16 cellular contexts compared by ENCODE assay signal in the genomic region with DNA sequence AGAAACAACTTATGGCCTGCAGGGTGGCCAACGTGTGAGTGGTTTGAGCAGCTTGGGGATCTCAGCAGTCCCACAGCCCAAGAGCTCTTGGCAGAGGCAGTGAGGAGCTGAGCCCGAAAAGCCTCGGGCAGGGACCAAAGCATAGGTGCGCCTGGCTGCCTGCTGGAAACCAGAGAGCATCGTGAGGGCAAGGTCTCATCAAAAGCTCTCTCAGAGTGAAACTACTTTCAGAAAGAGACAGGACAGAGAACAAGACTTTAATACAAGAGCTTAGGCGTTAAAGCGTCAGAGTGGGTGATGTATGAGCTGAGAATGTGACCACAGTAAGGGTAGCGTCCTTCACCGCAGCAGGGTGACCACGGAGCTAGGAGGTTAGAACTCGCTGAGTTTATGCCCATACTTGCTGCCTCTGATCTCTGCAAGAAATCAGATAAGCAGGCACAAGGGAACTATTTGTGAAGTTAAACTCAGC. TPM values are rescaled to one million over a fixed set of nuclear protein-coding genes. Genes with fewer than 3 reads are reported as not detected.
DNase-seq lines count a peak whose midpoint lies in the region; ATAC-seq and TF ChIP-seq lines count a peak whose summit lies in the region.
"Had no signal": no experiment of that assay in that cellular context is flagged by ENCODE, and none has a peak within 500 bp of the region (broad histone marks: within the 10 kb centered on the region; RNA-seq: fewer than 3 reads in every experiment).

No MANE protein-coding gene starts in this region.

- H3K4me3 ChIP-seq in ACC112 (ENCODE audit: low read depth, low read length) = no peak overlapping the region
- no peak overlapping the region for H3K4me3 ChIP-seq in CD8-positive, alpha-beta T cell (ENCODE audit: low read depth, low read length)
- H3K4me3 ChIP-seq: BLaER1, psoas muscle, testis had no signal

- H3K9me3 ChIP-seq in CD8-positive, alpha-beta T cell (ENCODE audit: low read length) = no peaks in the 10 kb centered on the region
- H3K9me3 ChIP-seq: BLaER1, psoas muscle, testis had no signal

- no peak overlapping the region for H3K27ac Mint-ChIP-seq in CD8-positive, alpha-beta T cell
- peak overlapping the region; percentile 73 to 86 for H3K27ac Mint-ChIP-seq in natural killer cell
- H3K27ac Mint-ChIP-seq: activated B cell treated with CpG ODN at 0.5 μM for 24 hours; activated T-cell treated with anti-CD3 and anti-CD28 coated beads, Interleukin-2, amount 50 U/mL, for 24 hours had no signal

- H3K79me2 ChIP-seq in ACC112 (ENCODE audit: control insufficient read depth, insufficient read depth, low read length, unreplicated experiment) = peaks cover 7% of the 10 kb centered on the region

- no peak for TF ChIP-seq CTCF in CD8-positive, alpha-beta T cell (IDR thresholded peaks at IDR 0.05)
- TF ChIP-seq CTCF in natural killer cell (IDR thresholded peaks at IDR 0.05) = no peak

- ATAC-seq in CD8-positive, alpha-beta T cell = peak; percentile 52
- peak; percentile 86 to 96 (median 87) for ATAC-seq in natural killer cell
- no peak for ATAC-seq in SK-N-SH treated with all-trans-retinoic acid at 6 μM for 48 hours
- ATAC-seq in HG02852 (IDR thresholded peaks at IDR 0.05; ENCODE audit: unreplicated experiment) = no peak
- ATAC-seq: left lobe of liver, psoas muscle had no signal

- no peaks in the 10 kb centered on the region for H3K27me3 ChIP-seq in ACC112 (ENCODE audit: insufficient read depth, low read length)
- no peaks in the 10 kb centered on the region for H3K27me3 ChIP-seq in CD8-positive, alpha-beta T cell (ENCODE audit: insufficient read depth, low read length)
- H3K27me3 ChIP-seq: BLaER1, testis had no signal

- no peaks in the 10 kb centered on the region for H3K4me1 Mint-ChIP-seq in CD8-positive, alpha-beta T cell (ENCODE audit: low read depth)
- H3K4me1 Mint-ChIP-seq in natural killer cell = peaks cover 14% of the 10 kb centered on the region in 2 donors
- H3K4me1 Mint-ChIP-seq: activated B cell treated with CpG ODN at 0.5 μM for 24 hours had no signal

- peak overlapping the region; percentile 67; the same call in 1 of the 2 replicates for H3K27ac ChIP-seq in ACC112 (ENCODE audit: low read depth, low read length)
- H3K27ac ChIP-seq in CD8-positive, alpha-beta T cell (ENCODE audit: low read depth, low read length) = no peak overlapping the region
- H3K27ac ChIP-seq: BLaER1, psoas muscle had no signal

- DNase-seq in CD8-positive, alpha-beta T cell = no peak
- DNase-seq in amniotic epithelial cell (ENCODE audit: low read depth) = peak; percentile 47
- DNase-seq in natural killer cell = peak; percentile 69
- no peak for DNase-seq in anterior cingulate cortex (lab: John Stamatoyannopoulos, UW)
- DNase-seq in SKM-1 treated with dmso at 0.1 percent for 144 hours (lab: John Stamatoyannopoulos, UW; ENCODE audit: unreplicated experiment) = no peak
- DNase-seq: activated B cell treated with CpG ODN at 0.5 μM for 24 hours; activated T-cell treated with anti-CD3 and anti-CD28 coated beads, Interleukin-2, amount 50 U/mL, for 24 hours; hippocampal formation; NCI-H1092; psoas muscle; testis had no signal

- H3K27me3 Mint-ChIP-seq in CD8-positive, alpha-beta T cell (ENCODE audit: low read depth) = no peaks in the 10 kb centered on the region
- H3K27me3 Mint-ChIP-seq in natural killer cell (ENCODE audit: low read depth in 2 of 2) = peaks cover 0 to under 1% of the 10 kb centered on the region in 2 donors
- H3K27me3 Mint-ChIP-seq: activated B cell treated with CpG ODN at 0.5 μM for 24 hours; activated T-cell treated with anti-CD3 and anti-CD28 coated beads, Interleukin-2, amount 50 U/mL, for 24 hours had no signal

- CTCF ChIA-PET in CD8-positive, alpha-beta T cell (lab: Charles Lee) = interaction anchor here (1.1 to 1.6 kb wide), 5 partner anchors 35 to 69 kb away, joined by 3 to 10 read pairs (median 4); no protein-coding TSS in a partner anchor

- H3K4me3 Mint-ChIP-seq in CD8-positive, alpha-beta T cell = no peak overlapping the region
- peak overlapping the region; percentile 84 for H3K4me3 Mint-ChIP-seq in natural killer cell
- H3K4me3 Mint-ChIP-seq: activated B cell treated with CpG ODN at 0.5 μM for 24 hours; activated T-cell treated with anti-CD3 and anti-CD28 coated beads, Interleukin-2, amount 50 U/mL, for 24 hours had no signal

- POLR2A ChIA-PET in CD8-positive, alpha-beta T cell (lab: Charles Lee) = interaction anchor here (0.6 to 1.6 kb wide), 2 partner anchors 33 to 534 kb away, joined by 3 to 4 read pairs; no protein-coding TSS in a partner anchor

- H3K4me1 ChIP-seq in ACC112 (ENCODE audit: control insufficient read depth, insufficient read depth, low read length, unreplicated experiment) = peaks cover 24% of the 10 kb centered on the region
- H3K4me1 ChIP-seq in CD8-positive, alpha-beta T cell (ENCODE audit: insufficient read depth, low read length) = no peaks in the 10 kb centered on the region
- H3K4me1 ChIP-seq: psoas muscle had no signal

- H3K36me3 Mint-ChIP-seq in CD8-positive, alpha-beta T cell = peaks cover 9% of the 10 kb centered on the region
- H3K36me3 Mint-ChIP-seq in natural killer cell = no peaks in the 10 kb centered on the region

- no peaks in the 10 kb centered on the region for H3K9me3 Mint-ChIP-seq in CD8-positive, alpha-beta T cell
- no peaks in the 10 kb centered on the region for H3K9me3 Mint-ChIP-seq in natural killer cell
- H3K9me3 Mint-ChIP-seq: activated B cell treated with CpG ODN at 0.5 μM for 24 hours; activated T-cell treated with anti-CD3 and anti-CD28 coated beads, Interleukin-2, amount 50 U/mL, for 24 hours had no signal

- no peak overlapping the region for H2AFZ ChIP-seq in ACC112 (ENCODE audit: low read length, unreplicated experiment)

- no peaks in the 10 kb centered on the region for H3K36me3 ChIP-seq in ACC112 (ENCODE audit: insufficient read depth, low read length)
- H3K36me3 ChIP-seq in CD8-positive, alpha-beta T cell (ENCODE audit: insufficient read depth, low read length) = peaks cover 2% of the 10 kb centered on the region

- intact Hi-C loops in CD8-positive, alpha-beta T cell (cut with DNase I, micrococcal nuclease) = no loop called here
- intact Hi-C loops in natural killer cell (cut with micrococcal nuclease) = loop anchor here (2.0 to 5.0 kb wide), 2 partner anchors 33 to 65 kb away; no protein-coding TSS in a partner anchor

TF ChIP-seq in SK-N-SH treated with all-trans-retinoic acid at 6 μM for 48 hours, 23 proteins besides CTCF, POLR2A, EP300 and RAD21 (continues in another document):
- TF ChIP-seq, protein P1, sequence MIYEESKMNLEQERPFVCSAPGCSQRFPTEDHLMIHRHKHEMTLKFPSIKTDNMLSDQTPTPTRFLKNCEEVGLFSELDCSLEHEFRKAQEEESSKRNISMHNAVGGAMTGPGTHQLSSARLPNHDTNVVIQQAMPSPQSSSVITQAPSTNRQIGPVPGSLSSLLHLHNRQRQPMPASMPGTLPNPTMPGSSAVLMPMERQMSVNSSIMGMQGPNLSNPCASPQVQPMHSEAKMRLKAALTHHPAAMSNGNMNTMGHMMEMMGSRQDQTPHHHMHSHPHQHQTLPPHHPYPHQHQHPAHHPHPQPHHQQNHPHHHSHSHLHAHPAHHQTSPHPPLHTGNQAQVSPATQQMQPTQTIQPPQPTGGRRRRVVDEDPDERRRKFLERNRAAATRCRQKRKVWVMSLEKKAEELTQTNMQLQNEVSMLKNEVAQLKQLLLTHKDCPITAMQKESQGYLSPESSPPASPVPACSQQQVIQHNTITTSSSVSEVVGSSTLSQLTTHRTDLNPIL (CRISPR knock-in tag; IDR thresholded peaks at IDR 0.05; ENCODE audit: low read depth) = no peak
- no peak for TF ChIP-seq ZFP30 (CRISPR knock-in tag; IDR thresholded peaks at IDR 0.05)
- TF ChIP-seq, protein P2, sequence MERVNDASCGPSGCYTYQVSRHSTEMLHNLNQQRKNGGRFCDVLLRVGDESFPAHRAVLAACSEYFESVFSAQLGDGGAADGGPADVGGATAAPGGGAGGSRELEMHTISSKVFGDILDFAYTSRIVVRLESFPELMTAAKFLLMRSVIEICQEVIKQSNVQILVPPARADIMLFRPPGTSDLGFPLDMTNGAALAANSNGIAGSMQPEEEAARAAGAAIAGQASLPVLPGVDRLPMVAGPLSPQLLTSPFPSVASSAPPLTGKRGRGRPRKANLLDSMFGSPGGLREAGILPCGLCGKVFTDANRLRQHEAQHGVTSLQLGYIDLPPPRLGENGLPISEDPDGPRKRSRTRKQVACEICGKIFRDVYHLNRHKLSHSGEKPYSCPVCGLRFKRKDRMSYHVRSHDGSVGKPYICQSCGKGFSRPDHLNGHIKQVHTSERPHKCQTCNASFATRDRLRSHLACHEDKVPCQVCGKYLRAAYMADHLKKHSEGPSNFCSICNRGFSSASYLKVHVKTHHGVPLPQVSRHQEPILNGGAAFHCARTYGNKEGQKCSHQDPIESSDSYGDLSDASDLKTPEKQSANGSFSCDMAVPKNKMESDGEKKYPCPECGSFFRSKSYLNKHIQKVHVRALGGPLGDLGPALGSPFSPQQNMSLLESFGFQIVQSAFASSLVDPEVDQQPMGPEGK (CRISPR knock-in tag; IDR thresholded peaks at IDR 0.05; ENCODE audit: borderline replicate concordance) = no peak
- TF ChIP-seq SNAI2 (CRISPR knock-in tag; IDR thresholded peaks at IDR 0.05) = no peak
- no peak for TF ChIP-seq ZNF70 (CRISPR knock-in tag; IDR thresholded peaks at IDR 0.05)
- no peak for TF ChIP-seq ZNF565 (CRISPR knock-in tag; conservative IDR thresholded peaks at IDR 0.05; ENCODE audit: low read depth)
- no peak for TF ChIP-seq POU6F1 (CRISPR knock-in tag; IDR thresholded peaks at IDR 0.05; ENCODE audit: borderline replicate concordance, low read depth)
- no peak for TF ChIP-seq BACH2 (CRISPR knock-in tag; IDR thresholded peaks at IDR 0.05; ENCODE audit: borderline replicate concordance)
- no peak for TF ChIP-seq ZNF8 (CRISPR knock-in tag; IDR thresholded peaks at IDR 0.05)
- TF ChIP-seq CSDC2 (CRISPR knock-in tag; IDR thresholded peaks at IDR 0.05) = no peak
- no peak for TF ChIP-seq TOX (CRISPR knock-in tag; IDR thresholded peaks at IDR 0.05; ENCODE audit: borderline replicate concordance)
- TF ChIP-seq RARB (CRISPR knock-in tag; IDR thresholded peaks at IDR 0.05) = no peak
- no peak for TF ChIP-seq PPARA (CRISPR knock-in tag; IDR thresholded peaks at IDR 0.05; ENCODE audit: borderline replicate concordance)

RNA-seq across cellular contexts. Expression of gene LGMN, which starts 30.8 kb away (rescaled TPM):
- 1 to 10 TPM; 2.4 to 3.4 TPM for total RNA-seq in CD8-positive, alpha-beta T cell
- 1 to 10 TPM in 2 of 3 donors, under 1 TPM in 1; 0.39 to 6.1 (median 2.5) TPM for total RNA-seq in natural killer cell

Comparison
In these comparisons a context has a peak if more than half of its experiments do, and no peak if none do; other contexts are left out.
1. ATAC-seq: peak in CD8-positive, alpha-beta T cell (single experiment) and natural killer cell (3 of 3); none in SK-N-SH treated with all-trans-retinoic acid at 6 μM for 48 hours (single experiment) and HG02852 (single experiment).
2. DNase-seq: peak in amniotic epithelial cell (single experiment) and natural killer cell (single experiment); none in CD8-positive, alpha-beta T cell (0 of 7), anterior cingulate cortex (0 of 58) and SKM-1 treated with dmso at 0.1 percent for 144 hours (single experiment).